1 cellular context compared by ENCODE assay signal in the genomic region with DNA sequence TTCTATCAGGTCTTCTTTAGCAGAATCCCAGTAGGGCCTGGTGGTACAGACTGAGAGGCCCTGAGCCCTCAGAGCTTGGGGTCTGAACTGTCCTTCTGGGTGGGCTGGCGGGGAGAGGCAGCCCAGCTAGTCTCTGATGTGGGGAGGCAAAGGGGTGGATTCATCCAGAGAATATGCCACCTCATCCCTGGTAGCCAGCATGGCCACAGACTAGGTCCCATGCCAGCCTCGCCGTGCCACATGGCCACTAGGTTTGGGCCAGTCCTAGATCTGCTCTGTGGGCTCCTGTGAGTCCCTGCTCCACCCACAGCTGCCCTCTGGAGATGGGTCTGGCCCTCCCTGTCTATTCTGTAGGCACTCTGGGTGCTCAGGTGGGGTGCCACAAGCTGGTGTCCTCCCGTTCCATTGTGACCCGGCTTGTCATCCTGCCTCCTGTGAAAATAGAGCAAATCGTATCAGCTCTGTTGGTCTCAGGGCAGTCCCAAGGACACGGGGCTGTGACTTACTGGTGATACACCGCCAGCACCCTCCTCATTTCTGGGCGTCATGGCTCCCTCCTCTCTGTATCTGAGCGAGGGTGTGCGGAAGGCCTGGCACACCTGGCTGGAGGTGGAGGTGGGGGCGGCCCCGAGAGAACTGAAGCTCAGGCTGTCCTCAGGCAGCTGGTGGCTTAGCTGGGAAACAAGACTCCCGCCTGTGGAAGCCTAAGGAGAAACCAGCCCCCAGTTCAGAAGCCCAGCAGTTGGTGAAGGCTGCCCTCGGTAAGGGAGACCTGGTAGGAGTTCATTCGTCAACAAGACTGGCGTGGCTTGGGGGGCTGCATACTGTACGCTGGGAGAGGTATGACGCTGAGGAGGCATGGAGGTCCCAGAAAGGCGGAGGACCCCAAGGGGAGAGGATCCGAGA.
TF ChIP-seq lines count a peak whose summit lies in the region.

No MANE protein-coding gene starts in this region.

TF ChIP-seq in HEK293T, 16 proteins besides CTCF, POLR2A, EP300 and RAD21 (continued from another document):
- no peak for TF ChIP-seq TARDBP (IDR thresholded peaks at IDR 0.05)
- TF ChIP-seq L3MBTL2 (conservative IDR thresholded peaks at IDR 0.05) = no peak
- no peak for TF ChIP-seq CTBP1 (IDR thresholded peaks at IDR 0.05; ENCODE audit: borderline replicate concordance)
- TF ChIP-seq ELF4 (IDR thresholded peaks at IDR 0.05) = no peak
- no peak for TF ChIP-seq NFRKB (IDR thresholded peaks at IDR 0.05)
- TF ChIP-seq SP1 (IDR thresholded peaks at IDR 0.05) = no peak
- no peak for TF ChIP-seq ZNF384 (IDR thresholded peaks at IDR 0.05)
- no peak for TF ChIP-seq SUZ12 (IDR thresholded peaks at IDR 0.05)
